ENCODE assay signal across 8 cellular contexts in the genomic region with DNA sequence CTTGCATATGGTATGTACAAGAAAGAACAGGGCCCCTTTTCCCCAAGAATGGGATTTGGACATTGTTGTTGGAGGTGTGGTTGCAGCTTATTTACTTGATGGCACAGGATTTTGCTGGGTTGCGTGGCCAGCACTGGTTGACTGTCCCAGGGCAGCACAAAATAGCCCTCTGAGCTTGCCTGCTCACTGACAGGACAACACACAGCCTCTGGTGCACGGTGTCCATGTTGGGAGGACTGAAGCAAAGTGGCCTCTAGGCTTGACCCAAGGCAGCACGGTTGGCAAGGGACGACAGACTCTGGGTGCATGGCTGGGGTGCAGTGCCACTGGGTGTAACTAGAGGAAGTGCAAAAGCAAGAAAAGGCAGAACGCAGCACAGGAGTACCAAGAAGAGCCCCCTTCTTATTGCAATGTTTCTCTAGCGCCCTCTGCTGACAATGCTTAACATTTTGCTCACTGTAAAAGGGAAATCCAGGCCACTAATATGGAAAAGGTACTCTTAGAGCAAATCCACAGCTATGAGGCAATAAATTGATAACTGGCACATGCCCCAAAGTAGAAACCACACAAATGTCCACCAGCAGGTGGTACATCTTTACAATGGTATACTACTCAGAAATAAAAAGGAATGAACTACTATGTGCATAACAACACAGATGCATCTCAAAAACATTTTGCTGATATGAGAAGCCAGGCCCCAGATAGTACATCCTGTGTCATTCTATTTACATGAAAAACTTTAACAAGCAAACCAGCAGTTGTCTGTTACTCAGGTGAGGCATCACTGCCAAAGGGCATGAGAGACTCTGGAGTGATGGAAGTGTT. TPM values are rescaled to one million over a fixed set of nuclear protein-coding genes. Genes with fewer than 3 reads are reported as not detected.
DNase-seq lines count a peak whose midpoint lies in the region; ATAC-seq and TF ChIP-seq lines count a peak whose summit lies in the region.

No MANE protein-coding gene starts in this region.

- peak; percentile 35 to 52 for DNase-seq in activated T-cell treated with anti-CD3 and anti-CD28 coated beads, Interleukin-2, amount 50 U/mL, for 72 hours
- no peak for DNase-seq in activated T-cell treated with anti-CD3 and anti-CD28 coated beads for 4 hours
- no peak for DNase-seq in LNCaP clone FGC (ENCODE audit: low read depth)
- peak; percentile 67 for DNase-seq in OCI-M1 (lab: John Stamatoyannopoulos, UW)
- peak; percentile 29 for DNase-seq in colonic mucosa
- peak; percentile 31 for DNase-seq in mucosa of gallbladder (ENCODE audit: low spot score)
- DNase-seq in activated effector memory CD4-positive, alpha-beta T cell treated with Interleukin-2 at 50 U/mL for 16 hours, result no peak
- no peak for DNase-seq in activated effector memory CD4-positive, alpha-beta T cell treated with anti-CD3 and anti-CD28 coated beads, Interleukin-2, amount 50 U/mL, for 16 hours

- H3K9me3 ChIP-seq in colonic mucosa, result no peaks in the 10 kb centered on the region

- no peaks in the 10 kb centered on the region for H3K4me1 ChIP-seq in colonic mucosa

- H3K9ac ChIP-seq in colonic mucosa (ENCODE audit: low read depth in 2 of 2, low read length in 2 of 2), result no peak overlapping the region

- no peaks in the 10 kb centered on the region for H3K27me3 ChIP-seq in colonic mucosa

- no peaks in the 10 kb centered on the region for H3K4me1 Mint-ChIP-seq in activated T-cell treated with anti-CD3 and anti-CD28 coated beads, Interleukin-2, amount 50 U/mL, for 72 hours (ENCODE audit: low read depth)

- intact Hi-C loops in colonic mucosa (cut with DNase I), result loop anchor here (2.0 kb wide), 1 partner anchor 320 kb away; no protein-coding TSS in a partner anchor

- no peak overlapping the region for H3K4me3 Mint-ChIP-seq in activated T-cell treated with anti-CD3 and anti-CD28 coated beads, Interleukin-2, amount 50 U/mL, for 72 hours

- no peaks in the 10 kb centered on the region for H3K27me3 Mint-ChIP-seq in activated T-cell treated with anti-CD3 and anti-CD28 coated beads, Interleukin-2, amount 50 U/mL, for 72 hours (ENCODE audit: low read depth)

- peak in 1 of 2 donors; percentile 42 for ATAC-seq in activated T-cell treated with anti-CD3 and anti-CD28 coated beads, Interleukin-2, amount 50 U/mL, for 72 hours (replicated peaks in 1 of 2)

- no peaks in the 10 kb centered on the region for H3K9me3 Mint-ChIP-seq in activated T-cell treated with anti-CD3 and anti-CD28 coated beads, Interleukin-2, amount 50 U/mL, for 72 hours

- H3K36me3 Mint-ChIP-seq in activated T-cell treated with anti-CD3 and anti-CD28 coated beads, Interleukin-2, amount 50 U/mL, for 72 hours (ENCODE audit: insufficient read depth in 2 of 2), result no peaks in the 10 kb centered on the region

- H3K36me3 ChIP-seq in colonic mucosa, result no peaks in the 10 kb centered on the region

- H3K4me3 ChIP-seq in LNCaP clone FGC (ENCODE audit: low read depth, low read length) (no peak overlapping the region), colonic mucosa (no peak overlapping the region)

- H3K27ac Mint-ChIP-seq in activated T-cell treated with anti-CD3 and anti-CD28 coated beads, Interleukin-2, amount 50 U/mL, for 72 hours, result no peak overlapping the region

- TF ChIP-seq CTCF in LNCaP clone FGC (IDR thresholded peaks at IDR 0.05; ENCODE audit: control insufficient read depth, extremely low read depth, insufficient read depth) (peak; percentile 77), colonic mucosa (IDR thresholded peaks at IDR 0.05) (peak; percentile 28)

- H3K27ac ChIP-seq in colonic mucosa, result no peak overlapping the region

RNA-seq across cellular contexts. Expression of a gene that starts 47.4 kb away (rescaled TPM):
- 1 to 10 TPM in 1 of 2 donors, under 1 TPM in 1; 0.38 to 1.7 TPM for total RNA-seq in activated T-cell treated with anti-CD3 and anti-CD28 coated beads, Interleukin-2, amount 50 U/mL, for 72 hours
- total RNA-seq in colonic mucosa, result not detected
- 2.9 TPM for total RNA-seq in mucosa of gallbladder

Comparison
In these comparisons a context has a peak if more than half of its experiments do, and no peak if none do; other contexts are left out.
1. DNase-seq: peak in activated T-cell treated with anti-CD3 and anti-CD28 coated beads, Interleukin-2, amount 50 U/mL, for 72 hours (2 of 2), OCI-M1 (single experiment), colonic mucosa (single experiment) and mucosa of gallbladder (single experiment); none in activated T-cell treated with anti-CD3 and anti-CD28 coated beads for 4 hours (single experiment), LNCaP clone FGC (single experiment), activated effector memory CD4-positive, alpha-beta T cell treated with Interleukin-2 at 50 U/mL for 16 hours (single experiment) and activated effector memory CD4-positive, alpha-beta T cell treated with anti-CD3 and anti-CD28 coated beads, Interleukin-2, amount 50 U/mL, for 16 hours (single experiment).